10 cellular contexts compared by ENCODE assay signal in genomic region chr21:25997788-25998611, GRCh38.
DNase-seq lines count a peak whose midpoint lies in the region; ATAC-seq and TF ChIP-seq lines count a peak whose summit lies in the region.
"Had no signal": no experiment of that assay in that cellular context is flagged by ENCODE, and none has a peak within 500 bp of the region (broad histone marks: within the 10 kb centered on the region; RNA-seq: fewer than 3 reads in every experiment).

No MANE protein-coding gene starts in this region.

- POLR2A ChIA-PET in A673 (lab: Charles Lee; ENCODE audit: low non-redundant PET), result no interaction called here

- H3K4me1 ChIP-seq in A673 (ENCODE audit: insufficient read depth, low read length, poor library complexity, severe bottlenecking), result peaks cover 6% of the 10 kb centered on the region
- H3K4me1 ChIP-seq: SJSA1 had no signal

- no peaks in the 10 kb centered on the region for H3K36me3 ChIP-seq in A673 (ENCODE audit: insufficient read depth, low read length, poor library complexity, severe bottlenecking)

- no TSS peak for BruUV-seq in A673 (replicated peaks; lab: Mats Ljungman, UMichigan)

- in situ Hi-C loops in SK-MEL-5 (cut with HindIII; ENCODE audit: low pct_unique_long_range_greater_than_20kb, low sequenced_read_pairs), result no loop called here

- no peak for TF ChIP-seq CTCF in A673 (conservative IDR thresholded peaks at IDR 0.05; ENCODE audit: low read depth, low read length)
- TF ChIP-seq CTCF in GM20000 (IDR thresholded peaks at IDR 0.05; ENCODE audit: extremely low read depth, missing control alignments), result no peak

- intact Hi-C loops in A673 (cut with micrococcal nuclease; ENCODE audit: unreplicated experiment), result no loop called here

- no peaks in the 10 kb centered on the region for H3K27me3 ChIP-seq in A673 (replicated peaks; ENCODE audit: insufficient read depth, low read depth, low read length, poor library complexity)
- H3K27me3 ChIP-seq: esophagus squamous epithelium, SJSA1 had no signal

- no peaks in the 10 kb centered on the region for H3K9me3 ChIP-seq in A673 (ENCODE audit: low read depth, low read length, poor library complexity, severe bottlenecking)
- H3K9me3 ChIP-seq: esophagus squamous epithelium, SJSA1 had no signal

- DNase-seq in A673 (ENCODE audit: low spot score), result peak; percentile 20
- peak; percentile 95 for DNase-seq in NCI-H1417 treated with DMSO at 0.1 percent for 48 hours (lab: John Stamatoyannopoulos, UW)
- DNase-seq in SK-MEL-5 (ENCODE audit: low read depth, low spot score), result peak; percentile 67
- DNase-seq in islet precursor cell, result peak; percentile 79
- DNase-seq in middle frontal gyrus (ENCODE audit: extremely low spot score, low spot score), result no peak
- DNase-seq in stimulated activated CD4-positive, alpha-beta T cell treated with anti-CD3 and anti-CD28 coated beads, Interleukin-2, amount 100 ng/mL, for 24 hours, result no peak
- no peak for DNase-seq in GM20000 (ENCODE audit: low spot score)
- DNase-seq: esophagus squamous epithelium had no signal

- ATAC-seq in GM21786 (IDR thresholded peaks at IDR 0.05; ENCODE audit: unreplicated experiment), result no peak

- CTCF ChIA-PET in A673 (lab: Charles Lee), result no interaction called here

- H3K4me3 ChIP-seq in A673 (ENCODE audit: low read depth, low read length, poor library complexity, severe bottlenecking), result no peak overlapping the region
- H3K4me3 ChIP-seq: esophagus squamous epithelium, SJSA1 had no signal

- H3K27ac ChIP-seq in A673 (ENCODE audit: low read depth, low read length, poor library complexity, severe bottlenecking), result peak overlapping the region; percentile 25
- H3K27ac ChIP-seq: esophagus squamous epithelium, SJSA1 had no signal

Comparison
In these comparisons a context has a peak if more than half of its experiments do, and no peak if none do; other contexts are left out.
1. DNase-seq: peak in A673 (single experiment), NCI-H1417 treated with DMSO at 0.1 percent for 48 hours (single experiment), SK-MEL-5 (single experiment) and islet precursor cell (single experiment); none in middle frontal gyrus (single experiment), stimulated activated CD4-positive, alpha-beta T cell treated with anti-CD3 and anti-CD28 coated beads, Interleukin-2, amount 100 ng/mL, for 24 hours (0 of 2) and GM20000 (single experiment).